In the genomic region with DNA sequence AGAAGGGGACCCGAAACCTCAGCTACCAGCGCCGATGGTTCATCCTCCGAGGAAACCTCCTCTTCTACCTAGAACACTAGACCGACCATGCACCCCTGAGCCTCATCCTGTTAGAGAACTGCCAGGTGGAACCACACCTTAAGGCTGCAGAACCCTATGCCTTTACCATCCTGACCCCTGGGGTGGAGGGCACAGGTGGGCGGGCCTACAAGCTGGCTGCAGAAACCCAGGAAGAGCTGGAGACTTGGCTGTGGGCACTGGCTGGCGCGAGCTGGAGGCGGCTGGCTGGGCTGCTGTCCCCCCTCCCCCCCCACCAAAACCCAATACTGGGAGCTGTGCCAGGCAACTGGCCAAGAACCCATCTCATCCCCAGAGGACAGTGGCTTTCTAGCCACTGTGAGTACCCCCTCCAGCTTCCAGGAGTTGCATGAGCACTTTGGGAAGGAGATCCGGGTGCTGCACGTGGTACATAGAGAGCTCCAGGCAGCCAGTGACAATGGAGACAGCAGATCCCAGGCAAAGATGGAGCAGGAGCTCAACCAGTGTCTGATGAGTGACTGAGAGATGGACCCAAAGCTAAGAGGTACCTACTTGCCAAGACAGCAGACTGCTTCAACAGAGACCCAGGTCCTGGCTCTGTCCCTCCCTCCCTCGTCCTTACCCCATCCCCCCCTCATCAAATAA, we compare ENCODE assay signal across 1 cellular context.
A peak's percentile ranks its signal among the peaks of the same experiment; 100 is the strongest.
TF ChIP-seq lines count a peak whose summit lies in the region.

No MANE protein-coding gene starts in this region.

TF ChIP-seq in HepG2, 621 proteins besides CTCF, POLR2A, EP300 and RAD21:
- 0 out of 2 replicates have a peak, but pooled peaks have one; percentile 18 for TF ChIP-seq SP4 (CRISPR knock-in tag; IDR thresholded peaks at IDR 0.05)
- no peak for TF ChIP-seq HNRNPK (IDR thresholded peaks at IDR 0.05; ENCODE audit: low read depth, low read length, poor library complexity, severe bottlenecking)
- TF ChIP-seq ZNF138 (CRISPR knock-in tag; IDR thresholded peaks at IDR 0.05; ENCODE audit: low read depth): 0 out of 2 replicates have a peak, but pooled peaks have one; percentile 19
- TF ChIP-seq ZNF224 (CRISPR knock-in tag; IDR thresholded peaks at IDR 0.05): 0 out of 2 replicates have a peak, but pooled peaks have one; percentile 48
- TF ChIP-seq, protein P1, sequence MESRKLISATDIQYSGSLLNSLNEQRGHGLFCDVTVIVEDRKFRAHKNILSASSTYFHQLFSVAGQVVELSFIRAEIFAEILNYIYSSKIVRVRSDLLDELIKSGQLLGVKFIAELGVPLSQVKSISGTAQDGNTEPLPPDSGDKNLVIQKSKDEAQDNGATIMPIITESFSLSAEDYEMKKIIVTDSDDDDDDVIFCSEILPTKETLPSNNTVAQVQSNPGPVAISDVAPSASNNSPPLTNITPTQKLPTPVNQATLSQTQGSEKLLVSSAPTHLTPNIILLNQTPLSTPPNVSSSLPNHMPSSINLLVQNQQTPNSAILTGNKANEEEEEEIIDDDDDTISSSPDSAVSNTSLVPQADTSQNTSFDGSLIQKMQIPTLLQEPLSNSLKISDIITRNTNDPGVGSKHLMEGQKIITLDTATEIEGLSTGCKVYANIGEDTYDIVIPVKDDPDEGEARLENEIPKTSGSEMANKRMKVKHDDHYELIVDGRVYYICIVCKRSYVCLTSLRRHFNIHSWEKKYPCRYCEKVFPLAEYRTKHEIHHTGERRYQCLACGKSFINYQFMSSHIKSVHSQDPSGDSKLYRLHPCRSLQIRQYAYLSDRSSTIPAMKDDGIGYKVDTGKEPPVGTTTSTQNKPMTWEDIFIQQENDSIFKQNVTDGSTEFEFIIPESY (CRISPR knock-in tag; IDR thresholded peaks at IDR 0.05): peak; percentile 77
- 0 out of 2 replicates have a peak, but pooled peaks have one; percentile 9 for TF ChIP-seq PATZ1 (CRISPR knock-in tag; IDR thresholded peaks at IDR 0.05)
- peak; percentile 32 for TF ChIP-seq AGO2 (optimal IDR thresholded peaks at IDR 0.05; ENCODE audit: low read depth, low read length)
- 0 out of 2 replicates have a peak, but pooled peaks have one; percentile 0 for TF ChIP-seq ZNF20 (CRISPR knock-in tag; IDR thresholded peaks at IDR 0.05)
- 0 out of 2 replicates have a peak, but pooled peaks have one; percentile 14 for TF ChIP-seq POLR2AphosphoS5 (IDR thresholded peaks at IDR 0.05; ENCODE audit: low read depth, low read length)
- 0 out of 2 replicates have a peak, but pooled peaks have one; percentile 5 for TF ChIP-seq ZNF772 (CRISPR knock-in tag; IDR thresholded peaks at IDR 0.05)
- TF ChIP-seq, protein P2, sequence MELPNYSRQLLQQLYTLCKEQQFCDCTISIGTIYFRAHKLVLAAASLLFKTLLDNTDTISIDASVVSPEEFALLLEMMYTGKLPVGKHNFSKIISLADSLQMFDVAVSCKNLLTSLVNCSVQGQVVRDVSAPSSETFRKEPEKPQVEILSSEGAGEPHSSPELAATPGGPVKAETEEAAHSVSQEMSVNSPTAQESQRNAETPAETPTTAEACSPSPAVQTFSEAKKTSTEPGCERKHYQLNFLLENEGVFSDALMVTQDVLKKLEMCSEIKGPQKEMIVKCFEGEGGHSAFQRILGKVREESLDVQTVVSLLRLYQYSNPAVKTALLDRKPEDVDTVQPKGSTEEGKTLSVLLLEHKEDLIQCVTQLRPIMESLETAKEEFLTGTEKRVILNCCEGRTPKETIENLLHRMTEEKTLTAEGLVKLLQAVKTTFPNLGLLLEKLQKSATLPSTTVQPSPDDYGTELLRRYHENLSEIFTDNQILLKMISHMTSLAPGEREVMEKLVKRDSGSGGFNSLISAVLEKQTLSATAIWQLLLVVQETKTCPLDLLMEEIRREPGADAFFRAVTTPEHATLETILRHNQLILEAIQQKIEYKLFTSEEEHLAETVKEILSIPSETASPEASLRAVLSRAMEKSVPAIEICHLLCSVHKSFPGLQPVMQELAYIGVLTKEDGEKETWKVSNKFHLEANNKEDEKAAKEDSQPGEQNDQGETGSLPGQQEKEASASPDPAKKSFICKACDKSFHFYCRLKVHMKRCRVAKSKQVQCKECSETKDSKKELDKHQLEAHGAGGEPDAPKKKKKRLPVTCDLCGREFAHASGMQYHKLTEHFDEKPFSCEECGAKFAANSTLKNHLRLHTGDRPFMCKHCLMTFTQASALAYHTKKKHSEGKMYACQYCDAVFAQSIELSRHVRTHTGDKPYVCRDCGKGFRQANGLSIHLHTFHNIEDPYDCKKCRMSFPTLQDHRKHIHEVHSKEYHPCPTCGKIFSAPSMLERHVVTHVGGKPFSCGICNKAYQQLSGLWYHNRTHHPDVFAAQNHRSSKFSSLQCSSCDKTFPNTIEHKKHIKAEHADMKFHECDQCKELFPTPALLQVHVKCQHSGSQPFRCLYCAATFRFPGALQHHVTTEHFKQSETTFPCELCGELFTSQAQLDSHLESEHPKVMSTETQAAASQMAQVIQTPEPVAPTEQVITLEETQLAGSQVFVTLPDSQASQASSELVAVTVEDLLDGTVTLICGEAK (IDR thresholded peaks at IDR 0.05): no peak
- TF ChIP-seq, protein P2 (CRISPR knock-in tag; IDR thresholded peaks at IDR 0.05): 0 out of 2 replicates have a peak, but pooled peaks have one; percentile 13
- 0 out of 2 replicates have a peak, but pooled peaks have one; percentile 41 for TF ChIP-seq ZNF572 (CRISPR knock-in tag; IDR thresholded peaks at IDR 0.05)
- no peak for TF ChIP-seq KAT7 (CRISPR knock-in tag; IDR thresholded peaks at IDR 0.05; ENCODE audit: borderline replicate concordance)
- peak; percentile 28; the same call in 1 of the 2 replicates for TF ChIP-seq ZNF333 (CRISPR knock-in tag; IDR thresholded peaks at IDR 0.05; ENCODE audit: borderline replicate concordance)
- no peak; the same call in 1 of the 2 replicates for TF ChIP-seq ZNF563 (CRISPR knock-in tag; IDR thresholded peaks at IDR 0.05)
- TF ChIP-seq, protein P3, sequence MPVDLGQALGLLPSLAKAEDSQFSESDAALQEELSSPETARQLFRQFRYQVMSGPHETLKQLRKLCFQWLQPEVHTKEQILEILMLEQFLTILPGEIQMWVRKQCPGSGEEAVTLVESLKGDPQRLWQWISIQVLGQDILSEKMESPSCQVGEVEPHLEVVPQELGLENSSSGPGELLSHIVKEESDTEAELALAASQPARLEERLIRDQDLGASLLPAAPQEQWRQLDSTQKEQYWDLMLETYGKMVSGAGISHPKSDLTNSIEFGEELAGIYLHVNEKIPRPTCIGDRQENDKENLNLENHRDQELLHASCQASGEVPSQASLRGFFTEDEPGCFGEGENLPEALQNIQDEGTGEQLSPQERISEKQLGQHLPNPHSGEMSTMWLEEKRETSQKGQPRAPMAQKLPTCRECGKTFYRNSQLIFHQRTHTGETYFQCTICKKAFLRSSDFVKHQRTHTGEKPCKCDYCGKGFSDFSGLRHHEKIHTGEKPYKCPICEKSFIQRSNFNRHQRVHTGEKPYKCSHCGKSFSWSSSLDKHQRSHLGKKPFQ (CRISPR knock-in tag; IDR thresholded peaks at IDR 0.05; ENCODE audit: insufficient replicate concordance): peak; percentile 48
- no peak for TF ChIP-seq REST (IDR thresholded peaks at IDR 0.05; ENCODE audit: borderline replicate concordance in 1 of 2, low read depth in 1 of 2, low read length in 2 of 2)
- TF ChIP-seq ZNF580 (CRISPR knock-in tag; IDR thresholded peaks at IDR 0.05; ENCODE audit: borderline replicate concordance, low read depth): 0 out of 2 replicates have a peak, but pooled peaks have one; percentile 18
- TF ChIP-seq ZSCAN21 (CRISPR knock-in tag; IDR thresholded peaks at IDR 0.05; ENCODE audit: borderline replicate concordance): peak; percentile 32; the same call in 1 of the 2 replicates
